In genomic region chr17:16962804-16963203, GRCh38 we compare ENCODE assay signal across 16 cellular contexts. TPM values are rescaled to one million over a fixed set of nuclear protein-coding genes. Genes with fewer than 3 reads are reported as not detected.
DNase-seq lines count a peak whose midpoint lies in the region; ATAC-seq and TF ChIP-seq lines count a peak whose summit lies in the region.
"Had no signal": no experiment of that assay in that cellular context is flagged by ENCODE, and none has a peak within 500 bp of the region (broad histone marks: within the 10 kb centered on the region; RNA-seq: fewer than 3 reads in every experiment).

No MANE protein-coding gene starts in this region.

- ATAC-seq in HG02981 (IDR thresholded peaks at IDR 0.05; ENCODE audit: unreplicated experiment) (no peak), GM19397 (IDR thresholded peaks at IDR 0.05; ENCODE audit: unreplicated experiment) (no peak), GM18505 (IDR thresholded peaks at IDR 0.05; ENCODE audit: unreplicated experiment) (no peak), HG03442 (IDR thresholded peaks at IDR 0.05; ENCODE audit: unreplicated experiment) (no peak)

- H3K4me3 ChIP-seq in NB4 (ENCODE audit: low read depth, low read length) = no peak overlapping the region
- H3K4me3 ChIP-seq: dorsolateral prefrontal cortex had no signal

- peak; percentile 72 for DNase-seq in A172 (ENCODE audit: low spot score)
- DNase-seq in NB4 (ENCODE audit: low read depth) = peak; percentile 38
- peak; percentile 45 for DNase-seq in ecto neural progenitor cell (ENCODE audit: low spot score)
- DNase-seq: activated T-cell treated with anti-CD3 and anti-CD28 coated beads for 4 hours; amygdala; dorsolateral prefrontal cortex; islet precursor cell; NCI-H510A treated with DMSO at 0.1 percent for 48 hours; stimulated activated CD4-positive, alpha-beta T cell treated with anti-CD3 and anti-CD28 coated beads, Interleukin-2, amount 100 ng/mL, for 48 hours; stimulated activated naive CD4-positive, alpha-beta T cell had no signal

- peak; percentile 21 for TF ChIP-seq CTCF in GM12873 (IDR thresholded peaks at IDR 0.05; ENCODE audit: insufficient read depth, low read depth, low read length, missing control alignments)
- no peak for TF ChIP-seq CTCF in NB4 (IDR thresholded peaks at IDR 0.05; ENCODE audit: low read depth, low read length)

- TF ChIP-seq POLR2A in NB4 (IDR thresholded peaks at IDR 0.05; ENCODE audit: extremely low read depth, insufficient read length) (no peak), GM18505 (IDR thresholded peaks at IDR 0.05; ENCODE audit: borderline replicate concordance, extremely low read depth, insufficient read depth, insufficient read length) (no peak)

RNA-seq across cellular contexts. Expression of gene TNFRSF13B, which starts 9.1 kb away (rescaled TPM):
- total RNA-seq in A172 (2014; rRNA removed; shearing (Covaris generic)) = not detected in 2 replicates
- total RNA-seq: frontal cortex had no signal
